Comparison of ENCODE assay signal across 19 cellular contexts in the genomic region with DNA sequence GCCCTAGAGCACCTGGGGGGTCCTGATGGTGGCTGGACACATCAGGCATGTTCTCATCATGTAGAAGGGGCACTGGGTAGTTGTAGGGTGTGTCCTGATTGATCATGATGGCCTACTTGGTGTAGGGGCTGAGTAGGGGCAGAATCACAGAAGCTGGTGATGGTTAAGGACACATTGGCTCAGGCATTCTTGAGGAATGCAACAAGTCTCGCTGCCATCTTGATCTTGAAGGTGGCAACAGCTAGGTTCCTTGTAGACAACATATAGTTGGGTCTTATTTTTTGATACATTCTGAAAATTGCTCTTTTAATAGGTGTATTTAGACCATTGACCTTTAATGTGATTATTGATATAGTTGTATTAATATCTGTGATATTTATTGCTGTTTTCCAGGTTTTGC.
"Had no signal": no experiment of that assay in that cellular context is flagged by ENCODE, and none has a peak within 500 bp of the region (broad histone marks: within the 10 kb centered on the region; RNA-seq: fewer than 3 reads in every experiment).

No MANE protein-coding gene starts in this region.

- H3K27me3 Mint-ChIP-seq: stimulated activated naive B cell treated with anti-CD40 and anti-IgM and Interleukin-4, amounts not matched to agents 10 μg/mL and 1 μg/mL and 100 μg/mL, for 72 hours; T-helper 17 cell; type B pancreatic cell had no signal

- H3K4me3 Mint-ChIP-seq: stimulated activated naive B cell treated with anti-CD40 and anti-IgM and Interleukin-4, amounts not matched to agents 10 μg/mL and 1 μg/mL and 100 μg/mL, for 72 hours; type B pancreatic cell had no signal

- H3K4me3 ChIP-seq: ascending aorta, testis had no signal

- H3K27ac Mint-ChIP-seq: activated naive CD4-positive, alpha-beta T cell treated with anti-CD3 and anti-CD28 coated beads, Interleukin-2, amount 50 U/mL, for 72 hours; stimulated activated naive B cell treated with anti-CD40 and anti-IgM and Interleukin-4, amounts not matched to agents 10 μg/mL and 1 μg/mL and 100 μg/mL, for 72 hours; type B pancreatic cell had no signal

- H3K27ac ChIP-seq: ascending aorta, testis had no signal

- ATAC-seq: activated naive CD4-positive, alpha-beta T cell treated with anti-CD3 and anti-CD28 coated beads, Interleukin-2, amount 50 U/mL, for 72 hours; sciatic nerve; stimulated activated naive B cell treated with anti-CD40 and anti-IgM and Interleukin-4, amounts not matched to agents 10 μg/mL and 1 μg/mL and 100 μg/mL, for 72 hours; T-helper 17 cell had no signal

- H3K4me1 ChIP-seq: testis had no signal

- DNase-seq: activated CD4-positive, alpha-beta T cell treated with anti-CD3 and anti-CD28 coated beads for 4 hours; activated CD4-positive, alpha-beta T cell treated with anti-CD3 and anti-CD28 coated beads, Interleukin-2, amount 50 U/mL, for 48 hours; activated CD4-positive, CD25-positive, alpha-beta regulatory T cell; activated effector memory CD4-positive, alpha-beta T cell treated with anti-CD3 and anti-CD28 coated beads, Interleukin-2, amount 50 U/mL, for 16 hours; central memory CD4-positive, alpha-beta T cell; effector memory CD4-positive, alpha-beta T cell; occipital lobe; posterior cingulate gyrus; small intestine; stimulated activated CD4-positive, alpha-beta T cell treated with anti-CD3 and anti-CD28 coated beads, Interleukin-2, amount 100 ng/mL, for 24 hours; stimulated activated naive B cell treated with anti-CD40 and anti-IgM and Interleukin-4, amounts not matched to agents 10 μg/mL and 1 μg/mL and 100 μg/mL, for 72 hours; T-helper 17 cell; testis had no signal

- H3K36me3 ChIP-seq: ascending aorta had no signal

- FAIRE-seq: colon, endothelial cell of umbilical vein, small intestine had no signal

- H3K9me3 ChIP-seq: ascending aorta, testis had no signal

- H3K27me3 ChIP-seq: ascending aorta, testis had no signal

- H3K9me3 Mint-ChIP-seq: type B pancreatic cell had no signal
